In genomic region chr1:55280731-55281130, GRCh38 we compare ENCODE assay signal across 19 cellular contexts.
DNase-seq lines count a peak whose midpoint lies in the region; ATAC-seq, FAIRE-seq and TF ChIP-seq lines count a peak whose summit lies in the region.
"Had no signal": no experiment of that assay in that cellular context is flagged by ENCODE, and none has a peak within 500 bp of the region (broad histone marks: within the 10 kb centered on the region; RNA-seq: fewer than 3 reads in every experiment).

No MANE protein-coding gene starts in this region.

- DNase-seq in AG10803 (ENCODE audit: low read depth) (peak; percentile 55), HCEC 1CT (peak; percentile 19), fibroblast of mammary gland (ENCODE audit: low read depth) (peak; percentile 62), NAMALWA (ENCODE audit: low spot score) (no peak), RCC 7860 (ENCODE audit: low spot score) (no peak), dermis blood vessel endothelial cell (no peak)
- DNase-seq: Caco-2, DMS79, GF-D8, GM23248, MV-4-11, NCI-H1417 treated with DMSO at 0.1 percent for 48 hours, NCI-H1930, NCI-H526 treated with DMSO at 0.1 percent for 48 hours, SHP77 treated with DMSO at 0.1 percent for 48 hours had no signal

- H3K4me3 ChIP-seq in AG10803 (ENCODE audit: low read length), result no peak overlapping the region
- no peak overlapping the region for H3K4me3 ChIP-seq in fibroblast of mammary gland (ENCODE audit: control insufficient read depth, low read depth, low read length)
- H3K4me3 ChIP-seq: GM23248 had no signal

- no peak for FAIRE-seq in RCC 7860 (lab: Jason Lieb, UNC)
- FAIRE-seq: A204.1, GM12891 had no signal

- TF ChIP-seq CTCF in AG10803 (conservative IDR thresholded peaks at IDR 0.05; ENCODE audit: low read length) (no peak), fibroblast of mammary gland (conservative IDR thresholded peaks at IDR 0.05; ENCODE audit: control insufficient read depth, insufficient read depth, low read depth, low read length) (no peak)

- peak; percentile 61 for ATAC-seq in SK-N-SH treated with all-trans-retinoic acid at 6 μM for 48 hours
- ATAC-seq in HG02678 (IDR thresholded peaks at IDR 0.05; ENCODE audit: unreplicated experiment), result no peak

TF ChIP-seq in SK-N-SH treated with all-trans-retinoic acid at 6 μM for 48 hours, 23 proteins besides CTCF, POLR2A, EP300 and RAD21:
- no peak for TF ChIP-seq CSDC2 (CRISPR knock-in tag; IDR thresholded peaks at IDR 0.05)
- TF ChIP-seq, protein P1, sequence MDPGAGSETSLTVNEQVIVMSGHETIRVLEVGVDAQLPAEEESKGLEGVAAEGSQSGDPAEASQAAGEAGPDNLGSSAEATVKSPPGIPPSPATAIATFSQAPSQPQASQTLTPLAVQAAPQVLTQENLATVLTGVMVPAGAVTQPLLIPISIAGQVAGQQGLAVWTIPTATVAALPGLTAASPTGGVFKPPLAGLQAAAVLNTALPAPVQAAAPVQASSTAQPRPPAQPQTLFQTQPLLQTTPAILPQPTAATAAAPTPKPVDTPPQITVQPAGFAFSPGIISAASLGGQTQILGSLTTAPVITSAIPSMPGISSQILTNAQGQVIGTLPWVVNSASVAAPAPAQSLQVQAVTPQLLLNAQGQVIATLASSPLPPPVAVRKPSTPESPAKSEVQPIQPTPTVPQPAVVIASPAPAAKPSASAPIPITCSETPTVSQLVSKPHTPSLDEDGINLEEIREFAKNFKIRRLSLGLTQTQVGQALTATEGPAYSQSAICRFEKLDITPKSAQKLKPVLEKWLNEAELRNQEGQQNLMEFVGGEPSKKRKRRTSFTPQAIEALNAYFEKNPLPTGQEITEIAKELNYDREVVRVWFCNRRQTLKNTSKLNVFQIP (CRISPR knock-in tag; IDR thresholded peaks at IDR 0.05; ENCODE audit: borderline replicate concordance, low read depth), result no peak
- no peak for TF ChIP-seq SNAI2 (CRISPR knock-in tag; IDR thresholded peaks at IDR 0.05)
- no peak for TF ChIP-seq RARB (CRISPR knock-in tag; IDR thresholded peaks at IDR 0.05)
- no peak for TF ChIP-seq BACH2 (CRISPR knock-in tag; IDR thresholded peaks at IDR 0.05; ENCODE audit: borderline replicate concordance)
- TF ChIP-seq PATZ1 (CRISPR knock-in tag; IDR thresholded peaks at IDR 0.05; ENCODE audit: borderline replicate concordance), result no peak
- no peak for TF ChIP-seq ZNF565 (CRISPR knock-in tag; conservative IDR thresholded peaks at IDR 0.05; ENCODE audit: low read depth)
- no peak for TF ChIP-seq GLIS3 (CRISPR knock-in tag; IDR thresholded peaks at IDR 0.05)
- TF ChIP-seq PPARA (CRISPR knock-in tag; IDR thresholded peaks at IDR 0.05; ENCODE audit: borderline replicate concordance), result no peak
- TF ChIP-seq TCF4 (CRISPR knock-in tag; IDR thresholded peaks at IDR 0.05; ENCODE audit: borderline replicate concordance), result no peak

Comparison
In these comparisons a context has a peak if more than half of its experiments do, and no peak if none do; other contexts are left out.
1. DNase-seq: peak in AG10803 (single experiment), HCEC 1CT (single experiment) and fibroblast of mammary gland (single experiment); none in NAMALWA (single experiment), RCC 7860 (single experiment) and dermis blood vessel endothelial cell (single experiment).